18 cellular contexts compared by ENCODE assay signal in genomic region chr6:14141531-14141930, GRCh38. TPM values are rescaled to one million over a fixed set of nuclear protein-coding genes. Genes with fewer than 3 reads are reported as not detected.
DNase-seq lines count a peak whose midpoint lies in the region; ATAC-seq, FAIRE-seq and TF ChIP-seq lines count a peak whose summit lies in the region.
"Had no signal": no experiment of that assay in that cellular context is flagged by ENCODE, and none has a peak within 500 bp of the region (broad histone marks: within the 10 kb centered on the region; RNA-seq: fewer than 3 reads in every experiment).

No MANE protein-coding gene starts in this region.

- H3K23ac ChIP-seq in neuronal stem cell (ENCODE audit: low read depth, low read length, poor library complexity), result no peak overlapping the region

- POLR2A ChIA-PET in HEK293 (lab: Yijun Ruan, JAX), result no interaction called here
- POLR2A ChIA-PET in K562 (lab: Yijun Ruan, JAX), result interaction anchor here (1.9 kb wide), 1 partner anchor 12 kb away, joined by 5 read pairs; no protein-coding TSS in a partner anchor

- H2BK5ac ChIP-seq in neuronal stem cell (ENCODE audit: low read length), result no peak overlapping the region

- CTCF ChIA-PET in HEK293 (lab: Yijun Ruan, JAX) (interaction anchor here (0.6 to 3.1 kb wide), 5 partner anchors 9 to 429 kb away, joined by 3 to 18 read pairs (median 6); no protein-coding TSS in a partner anchor), K562 (lab: Yijun Ruan, JAX; ENCODE audit: low intra/inter-chr PET ratio) (no interaction called here)

- TF ChIP-seq CTCF in HEK293 (tag by site-specific recombination; IDR thresholded peaks at IDR 0.05), result no peak
- TF ChIP-seq CTCF in K562 (IDR thresholded peaks at IDR 0.05 in 2 of 3, conservative IDR thresholded peaks at IDR 0.05 in 1 of 3; ENCODE audit: insufficient read depth in 2 of 3, low read depth in 1 of 3, low read length in 3 of 3), result no peak
- TF ChIP-seq CTCF in nephron (IDR thresholded peaks at IDR 0.05; ENCODE audit: unreplicated experiment in 3 of 3), result no peak

- H3K4me2 ChIP-seq in K562 (ENCODE audit: insufficient read depth, low read length) (no peak overlapping the region), neuronal stem cell (ENCODE audit: insufficient read depth, low read length, poor library complexity, severe bottlenecking) (no peak overlapping the region)

- H3K4ac ChIP-seq in neuronal stem cell (ENCODE audit: low read length), result no peak overlapping the region

- H2AK5ac ChIP-seq in neuronal stem cell (ENCODE audit: low read depth, low read length), result no peak overlapping the region

- no peak overlapping the region for H2BK15ac ChIP-seq in neuronal stem cell (ENCODE audit: low read length)

- no peaks in the 10 kb centered on the region for H3K79me1 ChIP-seq in neuronal stem cell (ENCODE audit: low read depth, low read length)

- TF ChIP-seq RAD21 in K562 (CRISPR knock-in tag; conservative IDR thresholded peaks at IDR 0.05 in 1 of 2, IDR thresholded peaks at IDR 0.05 in 1 of 2), result no peak

- no peak overlapping the region for H2BK120ac ChIP-seq in neuronal stem cell (ENCODE audit: low read depth, low read length)

- no peaks in the 10 kb centered on the region for H3K9me3 ChIP-seq in HEK293 (ENCODE audit: control insufficient read depth, insufficient read depth, low read depth, low read length)
- no peaks in the 10 kb centered on the region for H3K9me3 ChIP-seq in K562 (replicated peaks; ENCODE audit: control insufficient read depth, insufficient read depth, low read depth, low read length)
- no peaks in the 10 kb centered on the region for H3K9me3 ChIP-seq in neuronal stem cell (replicated peaks in 1 of 2; ENCODE audit: control insufficient read depth in 2 of 2, insufficient read depth in 1 of 2, low read depth in 1 of 2, low read length in 2 of 2)

- no peaks in the 10 kb centered on the region for H3K9me3 Mint-ChIP-seq in nephron

- H3K9ac ChIP-seq in K562 (ENCODE audit: insufficient read depth in 1 of 2, low read depth in 2 of 2, low read length in 2 of 2) (no peak overlapping the region), neuronal stem cell (ENCODE audit: low read depth, low read length, poor library complexity) (no peak overlapping the region)

- H3K36me3 Mint-ChIP-seq in nephron (ENCODE audit: low read depth), result no peaks in the 10 kb centered on the region

- H3K27ac ChIP-seq in HEK293 (ENCODE audit: extremely low read depth, low read depth, low read length) (no peak overlapping the region), K562 (ENCODE audit: extremely low read depth, low read depth, low read length) (no peak overlapping the region), neuronal stem cell (replicated peaks; ENCODE audit: low read length) (no peak overlapping the region)

- 36% methylated on average over 2 of the region's 2 CpGs for WGBS in K562 (ENCODE audit: insufficient coverage, low coverage, missing lambda C conversion rate)
- no CpG with 5 or more reads among the region's 2 CpGs for WGBS in neuronal stem cell (ENCODE audit: extremely low coverage in 2 of 2, insufficient read length in 2 of 2, insufficient replicate concordance in 1 of 2), 2 donors

- H4K91ac ChIP-seq in neuronal stem cell (ENCODE audit: low read depth, low read length, poor library complexity), result no peak overlapping the region

- no peak overlapping the region for H4K8ac ChIP-seq in neuronal stem cell (ENCODE audit: low read depth, low read length)

- H3K36me3 ChIP-seq in HEK293 (ENCODE audit: control insufficient read depth in 2 of 2, insufficient read depth in 1 of 2, low read length in 2 of 2), result no peaks in the 10 kb centered on the region
- no peaks in the 10 kb centered on the region for H3K36me3 ChIP-seq in K562 (ENCODE audit: control insufficient read depth, insufficient read depth, low read length)
- no peaks in the 10 kb centered on the region for H3K36me3 ChIP-seq in neuronal stem cell (replicated peaks in 1 of 2; ENCODE audit: control insufficient read depth in 2 of 2, insufficient read depth in 2 of 2, low read length in 2 of 2)

- peaks cover 54% of the 10 kb centered on the region for H3K4me1 Mint-ChIP-seq in nephron

- DNase-seq in NCI-H69 (lab: John Stamatoyannopoulos, UW) (peak; percentile 85), K562 (ENCODE audit: extremely low read depth in 1 of 4, low spot score in 3 of 4) (no peak), neuronal stem cell (ENCODE audit: low spot score) (no peak)
- DNase-seq in activated CD4-positive, alpha-beta T cell treated with anti-CD3 and anti-CD28 coated beads for 4 hours, result no peak
- DNase-seq: COR-L47, DMS 273 treated with DMSO at 0.1 percent for 48 hours, DND-41, HCEC 1CT, NCI-H1105 treated with DMSO at 0.1 percent for 48 hours, NCI-H187, NCI-H2107, NCI-H526 treated with DMSO at 0.1 percent for 48 hours, OCI-M1, SHP77 had no signal

- no peak overlapping the region for H2BK12ac ChIP-seq in neuronal stem cell (ENCODE audit: low read length)

- H3K27me3 ChIP-seq in K562 (ENCODE audit: control insufficient read depth in 2 of 2, insufficient read depth in 2 of 2, low read length in 2 of 2), result peaks cover 2 to 12% of the 10 kb centered on the region in 2 experiments; a peak in 4 of 5 replicates
- H3K27me3 ChIP-seq in neuronal stem cell (ENCODE audit: control insufficient read depth in 3 of 3, insufficient read depth in 3 of 3, low read depth in 1 of 3, low read length in 3 of 3), result no peaks in the 10 kb centered on the region

- no peak overlapping the region for H3K18ac ChIP-seq in neuronal stem cell (ENCODE audit: low read length)

- in situ Hi-C loops in K562 (cut with MboI), result no loop called here

- no peak for TF ChIP-seq POLR2A in K562 (conservative IDR thresholded peaks at IDR 0.05)

- H2AFZ ChIP-seq in K562 (ENCODE audit: low read depth, low read length) (no peak overlapping the region), neuronal stem cell (ENCODE audit: low read length) (no peak overlapping the region)

- peak overlapping the region in 1 of 3 experiments; percentile 9 for H3K4me3 Mint-ChIP-seq in nephron

- ATAC-seq in K562 (no peak), HG02798 (IDR thresholded peaks at IDR 0.05; ENCODE audit: poor library complexity, unreplicated experiment) (no peak)

- BruUV-seq in K562 (replicated peaks; lab: Mats Ljungman, UMichigan), result no TSS peak

- no peak overlapping the region for H3K14ac ChIP-seq in neuronal stem cell (ENCODE audit: low read length)

- H3K4me3 ChIP-seq in HEK293 (ENCODE audit: low read depth, low read length) (no peak overlapping the region), K562 (no peak overlapping the region), neuronal stem cell (ENCODE audit: low read length in 2 of 2) (no peak overlapping the region)

- peak overlapping the region; percentile 19 to 85 (median 45) for H3K27ac Mint-ChIP-seq in nephron

- intact Hi-C loops in K562 (cut with micrococcal nuclease), result loop anchor here (5.0 kb wide), 1 partner anchor 64 kb away; no protein-coding TSS in a partner anchor

- H3K79me2 ChIP-seq in K562 (ENCODE audit: control insufficient read depth, insufficient read depth, low read length), result no peaks in the 10 kb centered on the region

- H3K4me1 ChIP-seq in HEK293 (ENCODE audit: control insufficient read depth, insufficient read depth, low read length), result peaks cover 3% of the 10 kb centered on the region
- H3K4me1 ChIP-seq in K562 (replicated peaks in 1 of 2; ENCODE audit: control insufficient read depth in 2 of 2, insufficient read depth in 2 of 2, low read length in 2 of 2), result peaks cover 1 to 3% of the 10 kb centered on the region in 2 experiments; a peak in 3 of 5 replicates
- peaks cover 3 to 4% of the 10 kb centered on the region in 2 donors for H3K4me1 ChIP-seq in neuronal stem cell (ENCODE audit: control insufficient read depth in 2 of 2, insufficient read depth in 1 of 2, low read depth in 1 of 2, low read length in 2 of 2)

- H3K9me1 ChIP-seq in K562 (ENCODE audit: control insufficient read depth, insufficient read depth, low read length), result no peaks in the 10 kb centered on the region

- no peak for TF ChIP-seq EP300 in K562 (IDR thresholded peaks at IDR 0.05; ENCODE audit: low read length)

- H3K27me3 Mint-ChIP-seq in nephron (ENCODE audit: low read depth), result peaks cover 12% of the 10 kb centered on the region

- FAIRE-seq in K562 (lab: Jason Lieb, UNC), result no peak
- FAIRE-seq: G401.6 had no signal

- no peaks in the 10 kb centered on the region for H4K20me1 ChIP-seq in K562 (replicated peaks; ENCODE audit: control insufficient read depth, insufficient read depth, low read length)

TF ChIP-seq in HEK293, 187 proteins besides CTCF, POLR2A, EP300 and RAD21 (continues in another document):
- peak; percentile 47; the same call in 1 of the 2 replicates for TF ChIP-seq ZIC2 (tag by site-specific recombination; IDR thresholded peaks at IDR 0.05)

TF ChIP-seq in K562, 482 proteins besides CTCF, POLR2A, EP300 and RAD21 (continues in another document):
- no peak for TF ChIP-seq ZNF445 (CRISPR knock-in tag; IDR thresholded peaks at IDR 0.05; ENCODE audit: low read depth)
- no peak for TF ChIP-seq RBM22 (IDR thresholded peaks at IDR 0.05; ENCODE audit: low read depth, low read length, poor library complexity, severe bottlenecking)
- TF ChIP-seq ZNF175 (CRISPR knock-in tag; IDR thresholded peaks at IDR 0.05; ENCODE audit: low read depth), result no peak

RNA-seq across cellular contexts. Expression of gene CD83, which starts 24.0 kb away (rescaled TPM):
- total RNA-seq in K562 (2011; cell fraction: chromatin; rRNA removed; ENCODE audit: low replicate concordance), result 2.9 and 4.0 TPM in 2 replicates
- total RNA-seq in K562 (2011; cell fraction: nucleolus; rRNA removed), result 1.4 and 1.8 TPM in 2 replicates
- 2.6 and 2.7 TPM in 2 replicates for total RNA-seq in K562 (2011; cell fraction: nucleoplasm; rRNA removed)
- total RNA-seq in K562 (2014; rRNA removed), result 3.1 and 3.7 TPM in 2 replicates
- total RNA-seq in K562 (2014; rRNA removed; fragmentation: Illumina TruSeq; extraction: Trizol), result 3.1 and 3.3 TPM in 2 replicates
- 3.8 and 4.3 TPM in 2 replicates for total RNA-seq in K562 (2015; rRNA removed; fragmentation: Illumina TruSeq; extraction: Trizol)
- 3.2 and 3.4 TPM in 2 replicates for total RNA-seq in K562 (2021)
- polyA plus RNA-seq in K562 (2011; rRNA removed), result 1.5 and 2.5 TPM in 2 replicates
- 1.1 and 1.2 TPM in 2 replicates for polyA plus RNA-seq in K562 (2011; cell fraction: cytosol; rRNA removed)
- polyA plus RNA-seq in K562 (2011; cell fraction: nucleus; rRNA removed), result 1.1 and 1.2 TPM in 2 replicates
- 3.6 and 4.1 TPM in 2 replicates for polyA plus RNA-seq in K562 (2012)
- polyA plus RNA-seq in K562 (2014; fragmentation: Illumina TruSeq; extraction: Trizol), result 3.3 and 3.6 TPM in 2 replicates
- 1 to 10 TPM; 3.6 to 4.1 TPM for polyA plus RNA-seq in K562 (2014; fragmentation: Nextera tagmentation; extraction: Ambion mirVana)
- polyA plus RNA-seq in K562 (2014; rRNA removed), result 2.6 and 2.8 TPM in 2 replicates
- polyA minus RNA-seq in K562 (2011; rRNA and poly(A)+ RNA removed), result 1.8 and 2.0 TPM in 2 replicates
- polyA minus RNA-seq in K562 (2011; cell fraction: cytosol; rRNA and poly(A)+ RNA removed), result 0.48 and 0.91 TPM in 2 replicates
- 0.67 and 0.78 TPM in 2 replicates for polyA minus RNA-seq in K562 (2011; cell fraction: nucleus; rRNA and poly(A)+ RNA removed)
- polyA plus RNA-seq in neuronal stem cell (2013, experiment 1 of 2), result 2.3 TPM
- 2.5 TPM for polyA plus RNA-seq in neuronal stem cell (2013, experiment 2 of 2)
